In genomic region chr10:3740157-3740871, GRCh38 we compare ENCODE assay signal across 8 cellular contexts. TPM values are rescaled to one million over a fixed set of nuclear protein-coding genes. Genes with fewer than 3 reads are reported as not detected.
A peak's percentile ranks its signal among the peaks of the same experiment; 100 is the strongest.
DNase-seq lines count a peak whose midpoint lies in the region; ATAC-seq, FAIRE-seq and TF ChIP-seq lines count a peak whose summit lies in the region.

No MANE protein-coding gene starts in this region.

- peaks cover 3% of the 10 kb centered on the region for H3K4me1 Mint-ChIP-seq in glutamatergic neuron (ENCODE audit: low read depth, unreplicated experiment)

- no peaks in the 10 kb centered on the region for H3K79me2 ChIP-seq in HCT116 (ENCODE audit: insufficient read depth, low read length)
- H3K79me2 ChIP-seq in hepatocyte: no peaks in the 10 kb centered on the region

- no TSS peak for BruUV-seq in HCT116 (replicated peaks; lab: Mats Ljungman, UMichigan)

- peak; percentile 81 for ATAC-seq in HCT116

- peak overlapping the region; percentile 31; the same call in 1 of the 2 replicates for H3K27ac ChIP-seq in HCT116 (ENCODE audit: low read depth, low read length)
- peak overlapping the region; percentile 57 for H3K27ac ChIP-seq in hepatocyte
- no peak overlapping the region for H3K27ac ChIP-seq in SJCRH30

- no peak for TF ChIP-seq RAD21 in HCT116 (IDR thresholded peaks at IDR 0.05; ENCODE audit: low read depth)

- H3K36me3 ChIP-seq in HCT116 (ENCODE audit: control insufficient read depth in 1 of 2, insufficient read depth in 2 of 2, low read length in 2 of 2): no peaks in the 10 kb centered on the region
- no peaks in the 10 kb centered on the region for H3K36me3 ChIP-seq in hepatocyte (replicated peaks; ENCODE audit: insufficient read depth, low read depth)
- no peaks in the 10 kb centered on the region for H3K36me3 ChIP-seq in SJCRH30

- peak overlapping the region; percentile 57 for H3K4me2 ChIP-seq in HCT116 (ENCODE audit: low read length)
- no peak overlapping the region for H3K4me2 ChIP-seq in hepatocyte

- no peak overlapping the region for H3K27ac Mint-ChIP-seq in glutamatergic neuron (ENCODE audit: unreplicated experiment)

- no peaks in the 10 kb centered on the region for H3K9me2 ChIP-seq in HCT116 (ENCODE audit: insufficient read depth)
- H3K9me2 ChIP-seq in hepatocyte (replicated peaks; ENCODE audit: insufficient read depth): no peaks in the 10 kb centered on the region

- no peak overlapping the region for H3K4me3 Mint-ChIP-seq in glutamatergic neuron (ENCODE audit: unreplicated experiment)

- H4K20me1 ChIP-seq in HCT116 (ENCODE audit: insufficient read depth) (no peaks in the 10 kb centered on the region), hepatocyte (ENCODE audit: insufficient read depth, poor library complexity, severe bottlenecking) (no peaks in the 10 kb centered on the region)

- H3K9me3 Mint-ChIP-seq in glutamatergic neuron (ENCODE audit: unreplicated experiment): peaks cover 2% of the 10 kb centered on the region

- H3K9me3 ChIP-seq in HCT116 (ENCODE audit: control insufficient read depth in 1 of 2, insufficient read depth in 1 of 2, low read depth in 1 of 2, low read length in 2 of 2) (no peaks in the 10 kb centered on the region), hepatocyte (ENCODE audit: low read depth) (no peaks in the 10 kb centered on the region), SJCRH30 (replicated peaks) (no peaks in the 10 kb centered on the region)

- H3K4me3 ChIP-seq in HCT116 (replicated peaks in 1 of 2; ENCODE audit: low read depth in 1 of 2, low read length in 2 of 2) (0 out of 4 replicates have a peak overlapping the region, but pooled peaks of 1 of the 2 experiments have one; percentile 2), hepatocyte (no peak overlapping the region), SJCRH30 (no peak overlapping the region)

- intact Hi-C loops in HCT116 (cut with micrococcal nuclease): no loop called here

- no peak overlapping the region for H3K9ac ChIP-seq in HCT116 (ENCODE audit: low read length)

- TF ChIP-seq POLR2A in GM12892 (IDR thresholded peaks at IDR 0.05; ENCODE audit: low read depth, low read length) (no peak), HCT116 (IDR thresholded peaks at IDR 0.05; ENCODE audit: borderline replicate concordance, extremely low read depth, insufficient read depth, insufficient read length) (no peak)

- POLR2A ChIA-PET in HCT116 (lab: Charles Lee): interaction anchor here (0.7 to 1.8 kb wide), 3 partner anchors 14 to 241 kb away, joined by 3 to 8 read pairs (median 7); partner anchors contain the start of gene KLF6

- WGBS in hepatocyte (ENCODE audit: low lambda C conversion rate, missing lambda C conversion rate): 67% methylated on average over 5 of the region's 5 CpGs

- H3K36me3 Mint-ChIP-seq in glutamatergic neuron (ENCODE audit: unreplicated experiment): no peaks in the 10 kb centered on the region

- no peak for DNase-seq in GM12892 (ENCODE audit: insufficient read length)
- DNase-seq in HCT116 (ENCODE audit: low read depth, low spot score): peak; percentile 51
- DNase-seq in RPMI7951 (ENCODE audit: low read depth): peak; percentile 23
- DNase-seq in hepatocyte (ENCODE audit: low spot score): peak; percentile 42
- no peak for DNase-seq in glutamatergic neuron
- no peak for DNase-seq in cortex of kidney (lab: John Stamatoyannopoulos, UW)
- DNase-seq in epidermal melanocyte (ENCODE audit: insufficient read length, low spot score): no peak
- DNase-seq in SJCRH30: no peak

- RAD21 ChIA-PET in HCT116 (lab: Charles Lee; ENCODE audit: low non-redundant PET in 1 of 2, low total read pairs in 2 of 2, uncharacterized antibody in 2 of 2, unreplicated experiment in 2 of 2): interaction anchor here in 1 of 2 experiments (0.7 kb wide), 2 partner anchors 9 to 15 kb away, joined by 3 read pairs; no protein-coding TSS in a partner anchor

- FAIRE-seq in GM12892 (lab: Jason Lieb, UNC): peak; percentile 38

- H3K27me3 Mint-ChIP-seq in glutamatergic neuron (ENCODE audit: unreplicated experiment): no peaks in the 10 kb centered on the region

- H2AFZ ChIP-seq in HCT116 (ENCODE audit: low read depth, low read length, poor library complexity, severe bottlenecking): peak overlapping the region; percentile 64
- no peak overlapping the region for H2AFZ ChIP-seq in hepatocyte

- CTCF ChIA-PET in HCT116 (lab: Charles Lee): no interaction called here

- H3K4me1 ChIP-seq in HCT116 (ENCODE audit: control insufficient read depth in 1 of 2, insufficient read depth in 2 of 2, low read length in 2 of 2) (peaks cover 0 to 19% of the 10 kb centered on the region in 2 experiments; a peak in 2 of 4 replicates), hepatocyte (ENCODE audit: insufficient read depth) (no peaks in the 10 kb centered on the region), SJCRH30 (no peaks in the 10 kb centered on the region)

- H3K27me3 ChIP-seq in HCT116 (ENCODE audit: insufficient read depth, low read length): no peaks in the 10 kb centered on the region
- no peaks in the 10 kb centered on the region for H3K27me3 ChIP-seq in hepatocyte
- no peaks in the 10 kb centered on the region for H3K27me3 ChIP-seq in SJCRH30

- TF ChIP-seq CTCF in HCT116 (IDR thresholded peaks at IDR 0.05 in 2 of 3, conservative IDR thresholded peaks at IDR 0.05 in 1 of 3; ENCODE audit: borderline replicate concordance in 1 of 3, insufficient read depth in 1 of 3, low read depth in 2 of 3, low read length in 2 of 3) (no peak), hepatocyte (IDR thresholded peaks at IDR 0.05; ENCODE audit: poor library complexity) (no peak), glutamatergic neuron (IDR thresholded peaks at IDR 0.05; ENCODE audit: partially characterized antibody, unreplicated experiment) (no peak)

TF ChIP-seq in HCT116, 20 proteins besides CTCF, POLR2A, EP300 and RAD21:
- no peak for TF ChIP-seq EGR1 (IDR thresholded peaks at IDR 0.05; ENCODE audit: low read depth)
- TF ChIP-seq REST (IDR thresholded peaks at IDR 0.05; ENCODE audit: low read depth): no peak
- 0 out of 2 replicates have a peak, but pooled peaks have one; percentile 2 for TF ChIP-seq SIN3A (IDR thresholded peaks at IDR 0.05; ENCODE audit: low read depth)
- peak; percentile 68 for TF ChIP-seq FOSL1 (IDR thresholded peaks at IDR 0.05; ENCODE audit: low read depth)
- no peak for TF ChIP-seq ZBTB33 (IDR thresholded peaks at IDR 0.05; ENCODE audit: extremely low read depth, insufficient replicate concordance, low read length)
- no peak; the same call in 1 of the 2 replicates for TF ChIP-seq CEBPB (IDR thresholded peaks at IDR 0.05; ENCODE audit: low read depth)
- TF ChIP-seq SRF (IDR thresholded peaks at IDR 0.05; ENCODE audit: low read depth): no peak
- peak; percentile 52 for TF ChIP-seq JUND (IDR thresholded peaks at IDR 0.05)
- peak; percentile 58 for TF ChIP-seq SP1 (IDR thresholded peaks at IDR 0.05; ENCODE audit: low read depth)
- no peak for TF ChIP-seq MAX (IDR thresholded peaks at IDR 0.05)
- no peak for TF ChIP-seq CBX3 (IDR thresholded peaks at IDR 0.05; ENCODE audit: low read depth)
TF ChIP-seq in HCT116: peak in this region for 4.

RNA-seq across cellular contexts. Expression of gene KLF6, which starts 44.7 kb away (rescaled TPM):
- polyA plus RNA-seq in GM12892 (2012; ENCODE audit: missing spikeins): 43.8 TPM
- total RNA-seq in HCT116 (2021; ENCODE audit: unreplicated experiment) (82.2 TPM), hepatocyte (157 and 187 TPM in 2 replicates), glutamatergic neuron (ENCODE audit: unreplicated experiment) (88.6 TPM)
- 119 and 155 TPM in 2 replicates for polyA plus RNA-seq in HCT116 (2012)
- total RNA-seq in RPMI7951 (2014; rRNA removed; shearing (Covaris generic)): 20.3 and 23.3 TPM in 2 replicates
- polyA plus RNA-seq in hepatocyte: 602 and 816 TPM in 2 replicates
- 8.1 and 8.2 TPM in 2 replicates for total RNA-seq in SJCRH30 (2014; rRNA removed; shearing (Covaris generic))

Comparison
In these comparisons a context has a peak if more than half of its experiments do, and no peak if none do; other contexts are left out.
1. DNase-seq: peak in HCT116 (single experiment), RPMI7951 (single experiment) and hepatocyte (single experiment); none in GM12892 (single experiment), glutamatergic neuron (single experiment), cortex of kidney (single experiment), epidermal melanocyte (single experiment) and SJCRH30 (0 of 2).